1 cellular context compared by ENCODE assay signal in genomic region chr16:83937922-83938875, GRCh38.
TF ChIP-seq lines count a peak whose summit lies in the region.

No MANE protein-coding gene starts in this region.

TF ChIP-seq in HepG2, 621 proteins besides CTCF, POLR2A, EP300 and RAD21 (continued from another document and continues in another):
- TF ChIP-seq PAXIP1 (CRISPR knock-in tag; conservative IDR thresholded peaks at IDR 0.05) (peak; percentile 36; the same call in 1 of the 2 replicates), ZNF713 (CRISPR knock-in tag; IDR thresholded peaks at IDR 0.05) (no peak), ZC3H13 (CRISPR knock-in tag; IDR thresholded peaks at IDR 0.05) (no peak), PITX1 (CRISPR knock-in tag; IDR thresholded peaks at IDR 0.05) (peak; percentile 79; the same call in 1 of the 2 replicates), KLF11 (CRISPR knock-in tag; IDR thresholded peaks at IDR 0.05) (no peak), ZNF597 (CRISPR knock-in tag; IDR thresholded peaks at IDR 0.05) (no peak), ETS1 (CRISPR knock-in tag; IDR thresholded peaks at IDR 0.05) (no peak), GLMP (CRISPR knock-in tag; IDR thresholded peaks at IDR 0.05; ENCODE audit: borderline replicate concordance) (no peak), CSRNP2 (CRISPR knock-in tag; conservative IDR thresholded peaks at IDR 0.05; ENCODE audit: low read depth) (no peak), EEA1 (CRISPR knock-in tag; IDR thresholded peaks at IDR 0.05; ENCODE audit: borderline replicate concordance) (no peak), ZNF598 (CRISPR knock-in tag; IDR thresholded peaks at IDR 0.05; ENCODE audit: borderline replicate concordance) (no peak; the same call in 1 of the 2 replicates), ZNF777 (CRISPR knock-in tag; IDR thresholded peaks at IDR 0.05) (no peak), CAMTA2 (CRISPR knock-in tag; IDR thresholded peaks at IDR 0.05; ENCODE audit: borderline replicate concordance) (no peak), PRDM4 (CRISPR knock-in tag; IDR thresholded peaks at IDR 0.05; ENCODE audit: borderline replicate concordance) (no peak), HHEX (CRISPR knock-in tag; IDR thresholded peaks at IDR 0.05) (no peak), ARNTL (CRISPR knock-in tag; IDR thresholded peaks at IDR 0.05) (peak; percentile 63), ZNF292 (CRISPR knock-in tag; IDR thresholded peaks at IDR 0.05; ENCODE audit: borderline replicate concordance, low read depth) (peak; percentile 73), ZNF784 (CRISPR knock-in tag; IDR thresholded peaks at IDR 0.05; ENCODE audit: borderline replicate concordance) (no peak), HOXD1 (CRISPR knock-in tag; IDR thresholded peaks at IDR 0.05) (no peak), NFIC (IDR thresholded peaks at IDR 0.05; ENCODE audit: low read length) (no peak), ZBTB26 (CRISPR knock-in tag; IDR thresholded peaks at IDR 0.05; ENCODE audit: borderline replicate concordance) (no peak), ZNF468 (CRISPR knock-in tag; IDR thresholded peaks at IDR 0.05) (no peak), ZNF629 (CRISPR knock-in tag; conservative IDR thresholded peaks at IDR 0.05) (peak; percentile 63), PLSCR1 (CRISPR knock-in tag; IDR thresholded peaks at IDR 0.05; ENCODE audit: borderline replicate concordance) (no peak), ZNF317 (CRISPR knock-in tag; IDR thresholded peaks at IDR 0.05) (no peak), GTF3A (CRISPR knock-in tag; conservative IDR thresholded peaks at IDR 0.05) (no peak), ZBTB14 (CRISPR knock-in tag; IDR thresholded peaks at IDR 0.05) (no peak), PHF21A (CRISPR knock-in tag; IDR thresholded peaks at IDR 0.05) (no peak), ZNF207 (IDR thresholded peaks at IDR 0.05; ENCODE audit: borderline replicate concordance) (no peak), TFAP4 (IDR thresholded peaks at IDR 0.05; ENCODE audit: borderline replicate concordance, low read depth) (peak; percentile 85; the same call in 1 of the 2 replicates), FOXO4 (CRISPR knock-in tag; conservative IDR thresholded peaks at IDR 0.05) (no peak), ZNF781 (CRISPR knock-in tag; IDR thresholded peaks at IDR 0.05; ENCODE audit: borderline replicate concordance, not compliant biosample characterization) (peak; percentile 39), ZSCAN31 (CRISPR knock-in tag; IDR thresholded peaks at IDR 0.05; ENCODE audit: low read depth) (no peak), MAFF (IDR thresholded peaks at IDR 0.05; ENCODE audit: low read depth, low read length) (no peak), XRCC5 (optimal IDR thresholded peaks at IDR 0.05; ENCODE audit: low read length) (no peak), SMAD9 (CRISPR knock-in tag; IDR thresholded peaks at IDR 0.05) (no peak), ZNF205 (CRISPR knock-in tag; IDR thresholded peaks at IDR 0.05) (no peak), ZNF280D (CRISPR knock-in tag; IDR thresholded peaks at IDR 0.05) (peak; percentile 84), NR1H2 (CRISPR knock-in tag; IDR thresholded peaks at IDR 0.05; ENCODE audit: borderline replicate concordance, low read depth) (no peak)
